ENCODE assay signal across 2 cellular contexts in genomic region chr19:4090351-4091220, GRCh38.
TF ChIP-seq lines count a peak whose summit lies in the region.

No MANE protein-coding gene starts in this region.

TF ChIP-seq in IMR-90, 13 proteins besides CTCF, POLR2A, EP300 and RAD21:
- TF ChIP-seq CEBPB (IDR thresholded peaks at IDR 0.05; ENCODE audit: low read depth, low read length) (no peak), BHLHE40 (IDR thresholded peaks at IDR 0.05; ENCODE audit: low read depth, low read length) (no peak)

TF ChIP-seq in K562, 482 proteins besides CTCF, POLR2A, EP300 and RAD21:
- TF ChIP-seq CHD1 (IDR thresholded peaks at IDR 0.05; ENCODE audit: low read length) (no peak), ZNF197 (CRISPR knock-in tag; IDR thresholded peaks at IDR 0.05; ENCODE audit: low read depth) (no peak), POLR2G (IDR thresholded peaks at IDR 0.05; ENCODE audit: low read depth, low read length) (peak; percentile 46; the same call in 1 of the 2 replicates)
